ENCODE assay signal across 29 cellular contexts in the genomic region with DNA sequence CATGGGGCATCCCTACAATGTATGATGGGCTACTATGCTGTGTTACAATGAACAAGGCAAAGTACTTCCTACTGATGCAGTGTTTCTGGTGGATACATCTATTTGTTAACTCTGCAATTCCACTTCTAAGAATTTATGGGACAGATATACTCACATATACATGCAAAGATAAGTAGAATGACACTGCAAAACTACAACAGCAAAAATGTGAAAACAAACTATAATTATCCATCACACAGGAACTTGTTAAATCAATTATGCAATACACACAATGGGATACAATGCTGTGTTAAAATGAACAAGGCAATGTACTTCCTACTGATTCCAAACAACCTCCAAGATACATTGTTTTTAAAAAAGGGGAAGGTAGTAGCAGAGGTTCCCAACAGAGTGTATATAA. TPM values are rescaled to one million over a fixed set of nuclear protein-coding genes. Genes with fewer than 3 reads are reported as not detected.
DNase-seq lines count a peak whose midpoint lies in the region; ATAC-seq and TF ChIP-seq lines count a peak whose summit lies in the region.
"Had no signal": no experiment of that assay in that cellular context is flagged by ENCODE, and none has a peak within 500 bp of the region (broad histone marks: within the 10 kb centered on the region; RNA-seq: fewer than 3 reads in every experiment).

No MANE protein-coding gene starts in this region.

- H3K36me3 ChIP-seq in Loucy (ENCODE audit: insufficient read depth, low read length) = peaks cover 21% of the 10 kb centered on the region; the same call in 1 of the 2 replicates
- H3K36me3 ChIP-seq in CD8-positive, alpha-beta T cell (ENCODE audit: insufficient read depth, low read length) = no peaks in the 10 kb centered on the region
- H3K36me3 ChIP-seq in smooth muscle cell (ENCODE audit: low read depth) = peaks cover 22% of the 10 kb centered on the region
- H3K36me3 ChIP-seq: prostate gland had no signal

- H3K9me3 Mint-ChIP-seq in activated naive CD4-positive, alpha-beta T cell treated with anti-CD3 and anti-CD28 coated beads, Interleukin-2, amount 50 U/mL, for 24 hours = no peaks in the 10 kb centered on the region
- no peaks in the 10 kb centered on the region for H3K9me3 Mint-ChIP-seq in activated naive CD4-positive, alpha-beta T cell treated with anti-CD3 and anti-CD28 coated beads for 36 hours
- no peaks in the 10 kb centered on the region for H3K9me3 Mint-ChIP-seq in nephron progenitor cell
- H3K9me3 Mint-ChIP-seq in CD8-positive, alpha-beta T cell = no peaks in the 10 kb centered on the region
- H3K9me3 Mint-ChIP-seq: CD14-positive monocyte, immature natural killer cell, T-cell had no signal

- no peak for ATAC-seq in CD8-positive, alpha-beta T cell
- ATAC-seq: foreskin keratinocyte, T-cell had no signal

- H2AFZ ChIP-seq in Loucy (ENCODE audit: low read length) (no peak overlapping the region), smooth muscle cell (ENCODE audit: low read depth) (no peak overlapping the region)

- no peak for DNase-seq in activated naive CD4-positive, alpha-beta T cell treated with anti-CD3 and anti-CD28 coated beads for 36 hours
- DNase-seq in amniotic epithelial cell (ENCODE audit: low read depth) (peak; percentile 4), nephron progenitor cell (no peak), kidney glomerular epithelial cell (lab: John Stamatoyannopoulos, UW) (no peak), smooth muscle cell (lab: John Stamatoyannopoulos, UW; ENCODE audit: unreplicated experiment) (no peak)
- no peak for DNase-seq in CD8-positive, alpha-beta T cell
- DNase-seq: activated CD4-positive, alpha-beta T cell treated with anti-CD3 and anti-CD28 coated beads, Interleukin-2, amount 50 U/mL, for 1 hour; activated gamma-delta T cell treated with Interleukin-2 at 50 U/mL for 16 hours; caudate nucleus; DMS 273 treated with DMSO at 0.1 percent for 48 hours; dorsolateral prefrontal cortex; foreskin keratinocyte; GDM1; immature natural killer cell; KG1; left ventricle myocardium inferior; NCI-H2081; NCI-H345; NCI-H82; SHP77; T-cell had no signal

- peaks cover 20% of the 10 kb centered on the region for H3K36me3 Mint-ChIP-seq in activated naive CD4-positive, alpha-beta T cell treated with anti-CD3 and anti-CD28 coated beads, Interleukin-2, amount 50 U/mL, for 24 hours
- H3K36me3 Mint-ChIP-seq in activated naive CD4-positive, alpha-beta T cell treated with anti-CD3 and anti-CD28 coated beads for 36 hours (ENCODE audit: low read depth) = peaks cover 29% of the 10 kb centered on the region
- H3K36me3 Mint-ChIP-seq in nephron progenitor cell (ENCODE audit: low read depth) = peaks cover 77% of the 10 kb centered on the region
- H3K36me3 Mint-ChIP-seq in CD8-positive, alpha-beta T cell = peaks cover 58% of the 10 kb centered on the region

- H3K27me3 Mint-ChIP-seq in activated naive CD4-positive, alpha-beta T cell treated with anti-CD3 and anti-CD28 coated beads, Interleukin-2, amount 50 U/mL, for 24 hours = peaks cover 2% of the 10 kb centered on the region
- peaks cover 6% of the 10 kb centered on the region for H3K27me3 Mint-ChIP-seq in activated naive CD4-positive, alpha-beta T cell treated with anti-CD3 and anti-CD28 coated beads for 36 hours (ENCODE audit: low read depth)
- peaks cover 19% of the 10 kb centered on the region for H3K27me3 Mint-ChIP-seq in nephron progenitor cell (ENCODE audit: low read depth, poor library complexity)
- H3K27me3 Mint-ChIP-seq in CD8-positive, alpha-beta T cell (ENCODE audit: low read depth) = peaks cover 5% of the 10 kb centered on the region

- H3K27me3 ChIP-seq in Loucy (ENCODE audit: insufficient read depth, low read length, poor library complexity, severe bottlenecking) = no peaks in the 10 kb centered on the region
- H3K27me3 ChIP-seq in CD8-positive, alpha-beta T cell (ENCODE audit: insufficient read depth, low read length) = no peaks in the 10 kb centered on the region
- H3K27me3 ChIP-seq in smooth muscle cell (ENCODE audit: low read depth) = peaks cover 9% of the 10 kb centered on the region
- H3K27me3 ChIP-seq: dorsolateral prefrontal cortex, foreskin keratinocyte had no signal

- H3K9ac ChIP-seq in Loucy (ENCODE audit: low read depth, low read length, poor library complexity, severe bottlenecking) = peak overlapping the region; percentile 9
- H3K9ac ChIP-seq in smooth muscle cell (ENCODE audit: low read depth) = no peak overlapping the region

- POLR2A ChIA-PET in CD8-positive, alpha-beta T cell (lab: Charles Lee) = no interaction called here

- H3K79me2 ChIP-seq in Loucy (ENCODE audit: insufficient read depth, low read length) (peaks cover 71% of the 10 kb centered on the region), smooth muscle cell (ENCODE audit: low read depth) (peaks cover 64% of the 10 kb centered on the region)

- H3K27ac ChIP-seq in CD8-positive, alpha-beta T cell (ENCODE audit: low read depth, low read length) = no peak overlapping the region
- H3K27ac ChIP-seq in smooth muscle cell (ENCODE audit: low read depth) = no peak overlapping the region
- H3K27ac ChIP-seq: dorsolateral prefrontal cortex, epithelial cell of prostate, foreskin keratinocyte, left ventricle myocardium inferior, prostate gland, suprapubic skin had no signal

- no peak overlapping the region for H3K27ac Mint-ChIP-seq in activated naive CD4-positive, alpha-beta T cell treated with anti-CD3 and anti-CD28 coated beads, Interleukin-2, amount 50 U/mL, for 24 hours
- H3K27ac Mint-ChIP-seq in activated naive CD4-positive, alpha-beta T cell treated with anti-CD3 and anti-CD28 coated beads for 36 hours = no peak overlapping the region
- no peak overlapping the region for H3K27ac Mint-ChIP-seq in nephron progenitor cell
- no peak overlapping the region for H3K27ac Mint-ChIP-seq in CD8-positive, alpha-beta T cell
- H3K27ac Mint-ChIP-seq: mesothelial cell of epicardium, T-cell had no signal

- H3K4me1 ChIP-seq in Loucy (ENCODE audit: insufficient read depth, low read length, poor library complexity, severe bottlenecking) (peaks cover 35% of the 10 kb centered on the region), smooth muscle cell (ENCODE audit: low read depth) (peaks cover 9% of the 10 kb centered on the region)
- H3K4me1 ChIP-seq in CD8-positive, alpha-beta T cell (ENCODE audit: insufficient read depth, low read length) = peaks cover 20% of the 10 kb centered on the region
- H3K4me1 ChIP-seq: prostate gland had no signal

- H3K9me2 ChIP-seq in Loucy (replicated peaks; ENCODE audit: low read depth, low read length) = no peaks in the 10 kb centered on the region

- peak overlapping the region; percentile 64 for H3K4me3 Mint-ChIP-seq in activated naive CD4-positive, alpha-beta T cell treated with anti-CD3 and anti-CD28 coated beads, Interleukin-2, amount 50 U/mL, for 24 hours
- H3K4me3 Mint-ChIP-seq in activated naive CD4-positive, alpha-beta T cell treated with anti-CD3 and anti-CD28 coated beads for 36 hours = no peak overlapping the region
- H3K4me3 Mint-ChIP-seq in nephron progenitor cell = peak overlapping the region; percentile 75
- H3K4me3 Mint-ChIP-seq in CD8-positive, alpha-beta T cell = no peak overlapping the region
- H3K4me3 Mint-ChIP-seq: CD14-positive monocyte had no signal

- no peaks in the 10 kb centered on the region for H3K9me3 ChIP-seq in Loucy (ENCODE audit: insufficient read depth, low read depth, low read length)
- no peaks in the 10 kb centered on the region for H3K9me3 ChIP-seq in CD8-positive, alpha-beta T cell (ENCODE audit: low read length)
- no peaks in the 10 kb centered on the region for H3K9me3 ChIP-seq in smooth muscle cell (replicated peaks; ENCODE audit: low read depth)
- H3K9me3 ChIP-seq: HAP-1, left ventricle myocardium inferior, prostate gland, suprapubic skin had no signal

- H3F3A ChIP-seq in Loucy (ENCODE audit: low read depth) = no peaks in the 10 kb centered on the region
- H3F3A ChIP-seq in smooth muscle cell (ENCODE audit: low read depth) = no peaks in the 10 kb centered on the region

- TF ChIP-seq CTCF in Loucy (conservative IDR thresholded peaks at IDR 0.05; ENCODE audit: low read length) (no peak), nephron progenitor cell (IDR thresholded peaks at IDR 0.05) (no peak), smooth muscle cell (IDR thresholded peaks at IDR 0.05; ENCODE audit: borderline replicate concordance, insufficient read depth, poor library complexity, severe bottlenecking) (no peak)
- no peak for TF ChIP-seq CTCF in CD8-positive, alpha-beta T cell (IDR thresholded peaks at IDR 0.05)

- intact Hi-C loops in activated naive CD4-positive, alpha-beta T cell treated with anti-CD3 and anti-CD28 coated beads for 36 hours (cut with micrococcal nuclease) = loop anchor here (5.0 kb wide), 1 partner anchor 113 kb away; no protein-coding TSS in a partner anchor
- intact Hi-C loops in CD8-positive, alpha-beta T cell (cut with DNase I, micrococcal nuclease) = loop anchor here in 1 of 2 experiments (5.0 kb wide), 1 partner anchor 1098 kb away; the partner anchor contains the start of gene GGNBP2

- H3K4me2 ChIP-seq in Loucy (ENCODE audit: low read depth, low read length, poor library complexity, severe bottlenecking) (peak overlapping the region; percentile 91), smooth muscle cell (no peak overlapping the region)

- H4K20me1 ChIP-seq in Loucy (ENCODE audit: insufficient read depth, low read length, poor library complexity, severe bottlenecking) (peaks cover 40% of the 10 kb centered on the region), smooth muscle cell (ENCODE audit: low read depth) (peaks cover 12% of the 10 kb centered on the region)

- CTCF ChIA-PET in activated naive CD4-positive, alpha-beta T cell treated with anti-CD3 and anti-CD28 coated beads for 36 hours (lab: Charles Lee) = no interaction called here
- CTCF ChIA-PET in CD8-positive, alpha-beta T cell (lab: Charles Lee) = no interaction called here

- peaks cover 51% of the 10 kb centered on the region for H3K4me1 Mint-ChIP-seq in activated naive CD4-positive, alpha-beta T cell treated with anti-CD3 and anti-CD28 coated beads, Interleukin-2, amount 50 U/mL, for 24 hours
- peaks cover 24% of the 10 kb centered on the region for H3K4me1 Mint-ChIP-seq in activated naive CD4-positive, alpha-beta T cell treated with anti-CD3 and anti-CD28 coated beads for 36 hours (ENCODE audit: low read depth)
- peaks cover 33% of the 10 kb centered on the region for H3K4me1 Mint-ChIP-seq in nephron progenitor cell
- H3K4me1 Mint-ChIP-seq in CD8-positive, alpha-beta T cell (ENCODE audit: low read depth) = peaks cover 46% of the 10 kb centered on the region

- H3K4me3 ChIP-seq in Loucy (ENCODE audit: low read length, poor library complexity, severe bottlenecking) (peak overlapping the region; percentile 82), smooth muscle cell (no peak overlapping the region)
- H3K4me3 ChIP-seq in CD8-positive, alpha-beta T cell (ENCODE audit: low read depth, low read length) = no peak overlapping the region
- H3K4me3 ChIP-seq: HAP-1, left ventricle myocardium inferior, prostate gland, suprapubic skin had no signal

RNA-seq across cellular contexts. Expression of gene DDX52, which starts 3.2 kb away (rescaled TPM):
- total RNA-seq in activated naive CD4-positive, alpha-beta T cell treated with anti-CD3 and anti-CD28 coated beads for 36 hours = 10 to 100 TPM; 18.5 to 20.2 TPM
- 10 to 100 TPM; 33.6 to 35.1 TPM for total RNA-seq in CD8-positive, alpha-beta T cell
- total RNA-seq in smooth muscle cell = 26.0 and 28.2 TPM in 2 replicates
- polyA plus RNA-seq in smooth muscle cell = 18.7 and 24.0 TPM in 2 replicates

RNA-seq across cellular contexts. Expression of gene SYNRG, which starts 30.8 kb away (rescaled TPM):
- total RNA-seq in activated naive CD4-positive, alpha-beta T cell treated with anti-CD3 and anti-CD28 coated beads for 36 hours = 10 to 100 TPM; 39.1 to 40.1 TPM
- total RNA-seq in CD8-positive, alpha-beta T cell = 10 to 100 TPM; 46.4 to 47.0 TPM
- 18.9 and 19.5 TPM in 2 replicates for total RNA-seq in smooth muscle cell
- polyA plus RNA-seq in smooth muscle cell = 16.2 and 17.9 TPM in 2 replicates

Comparison
In these comparisons a context has a peak if more than half of its experiments do, and no peak if none do; other contexts are left out.
1. H3K4me3 Mint-ChIP-seq: peak in activated naive CD4-positive, alpha-beta T cell treated with anti-CD3 and anti-CD28 coated beads, Interleukin-2, amount 50 U/mL, for 24 hours (single experiment) and nephron progenitor cell (single experiment); none in activated naive CD4-positive, alpha-beta T cell treated with anti-CD3 and anti-CD28 coated beads for 36 hours (single experiment) and CD8-positive, alpha-beta T cell (single experiment).